In the genomic region with DNA sequence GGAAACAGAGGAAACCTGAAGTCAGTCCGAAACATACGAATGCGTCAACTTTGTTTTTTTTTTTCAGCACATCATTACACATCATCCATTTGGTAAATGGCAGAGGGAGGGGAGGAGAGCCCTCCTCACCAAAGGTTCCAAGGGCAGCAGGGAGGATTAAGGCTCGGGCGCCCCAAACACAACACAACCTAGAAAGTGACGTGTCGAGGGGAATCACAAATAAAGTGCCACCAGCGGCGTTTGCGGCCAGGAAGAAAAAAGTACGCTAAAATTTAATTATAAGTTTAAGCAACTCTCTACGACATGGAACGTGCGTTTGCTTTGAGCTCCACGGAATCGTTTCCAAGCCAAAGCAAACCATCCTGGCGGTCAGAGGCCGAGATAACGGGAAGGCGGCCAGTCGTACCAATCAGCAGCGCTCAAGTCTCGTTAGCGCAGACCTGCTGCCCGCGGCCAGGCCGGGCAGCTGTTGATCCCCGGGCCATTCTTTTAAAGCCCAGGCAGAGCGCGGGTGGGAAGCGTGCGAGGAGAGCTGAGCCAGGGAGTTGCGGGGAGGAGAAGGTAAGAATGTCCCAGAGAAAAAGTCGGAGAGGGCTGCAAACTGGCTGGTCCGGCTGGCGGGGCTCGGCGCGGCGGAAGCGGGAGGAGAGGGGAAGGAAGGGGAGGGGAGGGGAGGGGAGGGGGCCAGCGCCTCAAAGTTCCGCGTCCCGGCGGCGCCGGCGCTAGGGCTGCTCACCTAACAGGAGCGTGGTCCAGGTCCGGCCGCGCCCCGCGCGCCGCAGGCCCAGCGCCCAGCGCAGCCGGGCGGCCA, we compare ENCODE assay signal across 1 cellular context.
TF ChIP-seq lines count a peak whose summit lies in the region.

No MANE protein-coding gene starts in this region.

TF ChIP-seq in A549, 52 proteins besides CTCF, POLR2A, EP300 and RAD21 (continued from another document):
- TF ChIP-seq HMGXB4 (CRISPR knock-in tag; IDR thresholded peaks at IDR 0.05; ENCODE audit: borderline replicate concordance), result no peak
